In the genomic region with DNA sequence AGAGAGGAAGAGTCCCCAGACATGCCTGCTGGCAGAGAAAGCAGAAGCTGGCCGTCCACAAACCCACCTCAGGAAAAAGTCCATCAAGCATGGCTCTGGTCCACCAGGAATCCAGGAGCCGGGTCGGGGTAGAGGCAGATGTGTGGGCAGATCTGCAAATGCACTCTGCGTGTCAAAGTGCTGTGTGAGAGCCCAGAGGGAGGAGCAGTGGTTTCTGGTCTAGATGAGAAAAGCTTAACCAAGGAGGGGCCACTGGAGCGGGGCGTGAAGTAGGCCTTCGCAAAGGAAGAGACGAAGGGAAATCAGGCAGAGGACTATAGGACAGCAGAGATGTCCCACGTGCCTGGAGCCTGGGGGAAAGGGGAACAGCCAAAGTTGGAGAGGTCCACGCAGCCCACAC, we compare ENCODE assay signal across 16 cellular contexts. TPM values are rescaled to one million over a fixed set of nuclear protein-coding genes. Genes with fewer than 3 reads are reported as not detected.
DNase-seq lines count a peak whose midpoint lies in the region; ATAC-seq and TF ChIP-seq lines count a peak whose summit lies in the region.
"Had no signal": no experiment of that assay in that cellular context is flagged by ENCODE, and none has a peak within 500 bp of the region (broad histone marks: within the 10 kb centered on the region; RNA-seq: fewer than 3 reads in every experiment).

No MANE protein-coding gene starts in this region.

- no peak overlapping the region for H2BK5ac ChIP-seq in neuronal stem cell (ENCODE audit: low read length)

- no peak overlapping the region for H4K91ac ChIP-seq in neuronal stem cell (ENCODE audit: low read depth, low read length, poor library complexity)

- no CpG with 5 or more reads among the region's 10 CpGs for WGBS in neuronal stem cell (ENCODE audit: extremely low coverage in 2 of 2, insufficient read length in 2 of 2, insufficient replicate concordance in 1 of 2), 2 donors

- peaks cover 0 to 2% of the 10 kb centered on the region in 2 donors for H3K4me1 ChIP-seq in neuronal stem cell (ENCODE audit: control insufficient read depth in 2 of 2, insufficient read depth in 1 of 2, low read depth in 1 of 2, low read length in 2 of 2)
- H3K4me1 ChIP-seq: A549, Caco-2, HAP-1 had no signal

- H3K4me3 ChIP-seq in neuronal stem cell (ENCODE audit: low read length in 2 of 2): no peak overlapping the region
- H3K4me3 ChIP-seq: A549, HAP-1 had no signal

- H3K14ac ChIP-seq in neuronal stem cell (ENCODE audit: low read length): no peak overlapping the region

- H2BK15ac ChIP-seq in neuronal stem cell (ENCODE audit: low read length): no peak overlapping the region

- H2AK5ac ChIP-seq in neuronal stem cell (ENCODE audit: low read depth, low read length): peak overlapping the region; percentile 21

- H2BK120ac ChIP-seq in neuronal stem cell (ENCODE audit: low read depth, low read length): no peak overlapping the region

- no peak overlapping the region for H3K4me3 Mint-ChIP-seq in central memory CD8-positive, alpha-beta T cell
- H3K4me3 Mint-ChIP-seq: CD4-positive, CD25-positive, alpha-beta regulatory T cell had no signal

- H3K4ac ChIP-seq in neuronal stem cell (ENCODE audit: low read length): peak overlapping the region; percentile 42

- no peaks in the 10 kb centered on the region for H3K27me3 Mint-ChIP-seq in central memory CD8-positive, alpha-beta T cell
- H3K27me3 Mint-ChIP-seq: CD4-positive, CD25-positive, alpha-beta regulatory T cell had no signal

- H3K27ac ChIP-seq in neuronal stem cell (replicated peaks; ENCODE audit: low read length): no peak overlapping the region
- H3K27ac ChIP-seq: A549 had no signal

- peaks cover 21% of the 10 kb centered on the region for H3K4me1 Mint-ChIP-seq in central memory CD8-positive, alpha-beta T cell

- ATAC-seq in central memory CD8-positive, alpha-beta T cell (replicated peaks; ENCODE audit: extremely low read depth, poor library complexity, severe bottlenecking): no peak
- no peak for ATAC-seq in HG03097 (IDR thresholded peaks at IDR 0.05; ENCODE audit: low FRiP score, unreplicated experiment)
- ATAC-seq: A549 had no signal

- no peak overlapping the region for H4K8ac ChIP-seq in neuronal stem cell (ENCODE audit: low read depth, low read length)

- no peak overlapping the region for H2AFZ ChIP-seq in neuronal stem cell (ENCODE audit: low read length)

- H3K36me3 ChIP-seq in neuronal stem cell (replicated peaks in 1 of 2; ENCODE audit: control insufficient read depth in 2 of 2, insufficient read depth in 2 of 2, low read length in 2 of 2): no peaks in the 10 kb centered on the region
- H3K36me3 ChIP-seq: HAP-1 had no signal

- peak overlapping the region; percentile 54 for H3K9ac ChIP-seq in neuronal stem cell (ENCODE audit: low read depth, low read length, poor library complexity)

- H3K9me3 ChIP-seq in neuronal stem cell (replicated peaks in 1 of 2; ENCODE audit: control insufficient read depth in 2 of 2, insufficient read depth in 1 of 2, low read depth in 1 of 2, low read length in 2 of 2): no peaks in the 10 kb centered on the region
- H3K9me3 ChIP-seq: A549, Caco-2, HAP-1 had no signal

- H3K18ac ChIP-seq in neuronal stem cell (ENCODE audit: low read length): no peak overlapping the region

- H2BK12ac ChIP-seq in neuronal stem cell (ENCODE audit: low read length): no peak overlapping the region

- no peaks in the 10 kb centered on the region for H3K36me3 Mint-ChIP-seq in central memory CD8-positive, alpha-beta T cell (ENCODE audit: insufficient read depth)

- DNase-seq in AG08395 (ENCODE audit: low spot score) (peak; percentile 72), GM03348 (ENCODE audit: low spot score) (peak; percentile 61), neuronal stem cell (ENCODE audit: low spot score) (no peak), NCI-H345 (lab: John Stamatoyannopoulos, UW) (no peak), GM13977 (ENCODE audit: low spot score) (no peak)
- no peak for DNase-seq in central memory CD8-positive, alpha-beta T cell (ENCODE audit: low spot score in 2 of 2)
- DNase-seq: AML-193; Caco-2; CD4-positive, CD25-positive, alpha-beta regulatory T cell; DMS153; NCI-H2081; NK-92 treated with Interleukin-12 subunit alpha and Interleukin-12 subunit beta, amount 100 ng/mL, for 24 hours; SHP77 treated with DMSO at 0.1 percent for 48 hours had no signal

- no peak for TF ChIP-seq CTCF in GM13977 (IDR thresholded peaks at IDR 0.05; ENCODE audit: extremely low read depth, insufficient read depth, missing control alignments)

- peak overlapping the region; percentile 77 for H3K27ac Mint-ChIP-seq in central memory CD8-positive, alpha-beta T cell (ENCODE audit: low read depth)
- H3K27ac Mint-ChIP-seq: CD4-positive, CD25-positive, alpha-beta regulatory T cell had no signal

- H3K9me3 Mint-ChIP-seq in central memory CD8-positive, alpha-beta T cell: no peaks in the 10 kb centered on the region
- H3K9me3 Mint-ChIP-seq: CD4-positive, CD25-positive, alpha-beta regulatory T cell had no signal

- H3K23ac ChIP-seq in neuronal stem cell (ENCODE audit: low read depth, low read length, poor library complexity): no peak overlapping the region

- H3K4me2 ChIP-seq in neuronal stem cell (ENCODE audit: insufficient read depth, low read length, poor library complexity, severe bottlenecking): no peak overlapping the region
- H3K4me2 ChIP-seq: A549 had no signal

- no peaks in the 10 kb centered on the region for H3K27me3 ChIP-seq in neuronal stem cell (ENCODE audit: control insufficient read depth in 3 of 3, insufficient read depth in 3 of 3, low read depth in 1 of 3, low read length in 3 of 3)

- in situ Hi-C loops in GM13977 (cut with MboI; ENCODE audit: low pct_unique_long_range_greater_than_20kb, low sequenced_read_pairs, unreplicated experiment): no loop called here

- no peaks in the 10 kb centered on the region for H3K79me1 ChIP-seq in neuronal stem cell (ENCODE audit: low read depth, low read length)

RNA-seq across cellular contexts. Expression of a gene that starts 40.1 kb away (rescaled TPM):
- 2.0 TPM for polyA plus RNA-seq in neuronal stem cell (2013, experiment 1 of 2)
- 1.4 TPM for polyA plus RNA-seq in neuronal stem cell (2013, experiment 2 of 2)

Comparison
In these comparisons a context has a peak if more than half of its experiments do, and no peak if none do; other contexts are left out.
1. DNase-seq: peak in AG08395 (single experiment) and GM03348 (single experiment); none in central memory CD8-positive, alpha-beta T cell (0 of 2), neuronal stem cell (single experiment), NCI-H345 (single experiment) and GM13977 (single experiment).